1 cellular context compared by ENCODE assay signal in the genomic region with DNA sequence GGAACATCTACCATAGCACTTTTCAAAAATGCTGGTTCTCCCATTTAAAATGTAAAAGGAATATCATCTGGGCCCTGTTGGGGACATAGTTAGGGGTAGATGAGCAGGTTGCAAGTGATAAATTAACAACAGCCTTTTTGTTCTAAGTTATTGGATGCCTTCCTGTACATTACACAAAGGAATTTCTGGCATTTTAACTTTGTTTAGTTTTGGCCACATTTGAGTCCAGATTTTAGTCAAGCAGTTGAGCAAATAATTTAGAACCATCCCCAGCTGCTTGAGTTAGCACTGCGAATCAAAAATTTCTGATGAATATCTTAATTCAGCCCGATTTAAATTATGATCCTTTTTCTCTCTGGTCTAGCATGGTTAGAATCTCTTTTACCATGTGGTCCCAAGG.
TF ChIP-seq lines count a peak whose summit lies in the region.

No MANE protein-coding gene starts in this region.

TF ChIP-seq in HepG2, 621 proteins besides CTCF, POLR2A, EP300 and RAD21 (continued from another document):
- TF ChIP-seq, protein P1, sequence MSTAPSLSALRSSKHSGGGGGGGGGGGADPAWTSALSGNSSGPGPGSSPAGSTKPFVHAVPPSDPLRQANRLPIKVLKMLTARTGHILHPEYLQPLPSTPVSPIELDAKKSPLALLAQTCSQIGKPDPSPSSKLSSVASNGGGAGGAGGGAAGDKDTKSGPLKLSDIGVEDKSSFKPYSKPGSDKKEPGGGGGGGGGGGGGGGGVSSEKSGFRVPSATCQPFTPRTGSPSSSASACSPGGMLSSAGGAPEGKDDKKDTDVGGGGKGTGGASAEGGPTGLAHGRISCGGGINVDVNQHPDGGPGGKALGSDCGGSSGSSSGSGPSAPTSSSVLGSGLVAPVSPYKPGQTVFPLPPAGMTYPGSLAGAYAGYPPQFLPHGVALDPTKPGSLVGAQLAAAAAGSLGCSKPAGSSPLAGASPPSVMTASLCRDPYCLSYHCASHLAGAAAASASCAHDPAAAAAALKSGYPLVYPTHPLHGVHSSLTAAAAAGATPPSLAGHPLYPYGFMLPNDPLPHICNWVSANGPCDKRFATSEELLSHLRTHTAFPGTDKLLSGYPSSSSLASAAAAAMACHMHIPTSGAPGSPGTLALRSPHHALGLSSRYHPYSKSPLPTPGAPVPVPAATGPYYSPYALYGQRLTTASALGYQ (CRISPR knock-in tag; IDR thresholded peaks at IDR 0.05): no peak
- no peak for TF ChIP-seq SOX6 (IDR thresholded peaks at IDR 0.05)
- peak; percentile 38; the same call in 1 of the 2 replicates for TF ChIP-seq SOX6 (CRISPR knock-in tag; IDR thresholded peaks at IDR 0.05)
- peak; percentile 74; the same call in 1 of the 2 replicates for TF ChIP-seq GFI1 (CRISPR knock-in tag; IDR thresholded peaks at IDR 0.05; ENCODE audit: borderline replicate concordance)
- TF ChIP-seq TCF12 (IDR thresholded peaks at IDR 0.05): no peak
- TF ChIP-seq TCF12 (CRISPR knock-in tag; IDR thresholded peaks at IDR 0.05): peak; percentile 37; the same call in 1 of the 2 replicates
- no peak for TF ChIP-seq FOXA1 (IDR thresholded peaks at IDR 0.05)
- TF ChIP-seq FOXA1 (CRISPR knock-in tag; IDR thresholded peaks at IDR 0.05): 0 out of 2 replicates have a peak, but pooled peaks have one; percentile 19
- no peak for TF ChIP-seq ZNF232 (CRISPR knock-in tag; IDR thresholded peaks at IDR 0.05; ENCODE audit: borderline replicate concordance)
- no peak for TF ChIP-seq SOX13 (IDR thresholded peaks at IDR 0.05)
- peak in 1 of 2 experiments; percentile 71; a peak in 2 of 4 replicates for TF ChIP-seq SOX13 (CRISPR knock-in tag; conservative IDR thresholded peaks at IDR 0.05 in 1 of 2, IDR thresholded peaks at IDR 0.05 in 1 of 2)
